31 cellular contexts compared by ENCODE assay signal in genomic region chr2:207936380-207936779, GRCh38.
"Had no signal": no experiment of that assay in that cellular context is flagged by ENCODE, and none has a peak within 500 bp of the region (broad histone marks: within the 10 kb centered on the region; RNA-seq: fewer than 3 reads in every experiment).

No MANE protein-coding gene starts in this region.

- H3K4me3 ChIP-seq: adrenal gland, body of pancreas, esophagus muscularis mucosa, gastrocnemius medialis had no signal

- DNase-seq: activated CD4-positive, alpha-beta memory T cell treated with anti-CD3 and anti-CD28 coated beads for 36 hours; activated CD4-positive, alpha-beta T cell treated with anti-CD3 and anti-CD28 coated beads for 36 hours; activated CD4-positive, alpha-beta T cell treated with anti-CD3 and anti-CD28 coated beads, Interleukin-2, amount 10 ng/mL, durations not matched to agents 24 days and 14 days; activated CD4-positive, CD25-positive, alpha-beta regulatory T cell; activated CD4-positive, CD25-positive, alpha-beta regulatory T cell treated with anti-CD3 and anti-CD28 coated beads, Interleukin-2, amount 50 U/mL, for 72 hours; activated CD8-positive, alpha-beta memory T cell treated with anti-CD3 and anti-CD28 coated beads, Interleukin-2, amount 10 ng/mL, durations not matched to agents 7 days and 5 days; activated CD8-positive, alpha-beta memory T cell treated with anti-CD3 and anti-CD28 coated beads, Interleukin-2, amount 50 U/mL, for 4 hours; activated CD8-positive, alpha-beta T cell treated with anti-CD3 and anti-CD28 coated beads, Interleukin-2, amount 10 ng/mL, durations not matched to agents 7 days and 5 days; activated effector memory CD4-positive, alpha-beta T cell treated with anti-CD3 and anti-CD28 coated beads, Interleukin-2, amount 50 U/mL, for 16 hours; activated naive CD4-positive, alpha-beta T cell treated with anti-CD3 and anti-CD28 coated beads for 36 hours; activated naive CD8-positive, alpha-beta T cell treated with anti-CD3 and anti-CD28 coated beads for 36 hours; activated naive CD8-positive, alpha-beta T cell treated with anti-CD3 and anti-CD28 coated beads, Interleukin-2, amount 50 U/mL, for 24 hours; activated T-cell treated with anti-CD3 and anti-CD28 coated beads, Interleukin-2, amount 50 U/mL, for 1 hour; activated T-cell treated with anti-CD3 and anti-CD28 coated beads, Interleukin-2, amount 50 U/mL, for 48 hours; adrenal gland; amygdala; aorta; body of pancreas; caudate nucleus; cortex of kidney; dermis blood vessel endothelial cell; effector CD4-positive, alpha-beta T cell; effector memory CD8-positive, alpha-beta T cell; erythroblast; foreskin keratinocyte; gastrocnemius medialis; glutamatergic neuron; T-helper 1 cell; T-helper 17 cell; T1000 had no signal

- H3K9me3 ChIP-seq: adrenal gland, body of pancreas, esophagus muscularis mucosa, gastrocnemius medialis had no signal

- ATAC-seq: activated CD4-positive, alpha-beta T cell treated with anti-CD3 and anti-CD28 coated beads for 36 hours; activated CD8-positive, alpha-beta memory T cell treated with anti-CD3 and anti-CD28 coated beads, Interleukin-2, amount 10 ng/mL, durations not matched to agents 7 days and 5 days; activated CD8-positive, alpha-beta T cell treated with anti-CD3 and anti-CD28 coated beads, Interleukin-2, amount 10 ng/mL, durations not matched to agents 7 days and 5 days; activated naive CD8-positive, alpha-beta T cell treated with anti-CD3 and anti-CD28 coated beads, Interleukin-2, amount 50 U/mL, for 24 hours; body of pancreas; effector memory CD8-positive, alpha-beta T cell; foreskin keratinocyte; gastrocnemius medialis; T-helper 17 cell had no signal

- H3K27me3 ChIP-seq: adrenal gland, body of pancreas, esophagus muscularis mucosa, foreskin keratinocyte, gastrocnemius medialis had no signal

- H3K4me1 ChIP-seq: foreskin keratinocyte had no signal

- H3K36me3 ChIP-seq: adrenal gland, esophagus muscularis mucosa, gastrocnemius medialis had no signal

- H3K27ac ChIP-seq: adrenal gland, body of pancreas, esophagus muscularis mucosa, foreskin keratinocyte, gastrocnemius medialis had no signal
